In genomic region chr17:77649717-77650211, GRCh38 we compare ENCODE assay signal across 11 cellular contexts.
DNase-seq lines count a peak whose midpoint lies in the region; FAIRE-seq and TF ChIP-seq lines count a peak whose summit lies in the region.
"Had no signal": no experiment of that assay in that cellular context is flagged by ENCODE, and none has a peak within 500 bp of the region (broad histone marks: within the 10 kb centered on the region; RNA-seq: fewer than 3 reads in every experiment).

No MANE protein-coding gene starts in this region.

- H4K20me1 ChIP-seq in SK-N-SH (ENCODE audit: insufficient read depth) (no peaks in the 10 kb centered on the region), smooth muscle cell (ENCODE audit: low read depth) (no peaks in the 10 kb centered on the region)

- H3K4me1 ChIP-seq in A673 (ENCODE audit: insufficient read depth, low read length, poor library complexity, severe bottlenecking), result peaks cover 6% of the 10 kb centered on the region
- peaks cover 0 to 6% of the 10 kb centered on the region in 2 experiments; a peak in 1 of 4 replicates for H3K4me1 ChIP-seq in SK-N-SH (ENCODE audit: control insufficient read depth in 1 of 2, insufficient read depth in 2 of 2, low read depth in 1 of 2, low read length in 1 of 2)
- peaks cover 13% of the 10 kb centered on the region for H3K4me1 ChIP-seq in smooth muscle cell (ENCODE audit: low read depth)
- H3K4me1 ChIP-seq: SJCRH30 had no signal

- TF ChIP-seq RAD21 in SK-N-SH (IDR thresholded peaks at IDR 0.05; ENCODE audit: low read length), result peak; percentile 26; the same call in 1 of the 2 replicates

- H3K27me3 ChIP-seq in A673 (replicated peaks; ENCODE audit: insufficient read depth, low read depth, low read length, poor library complexity) (no peaks in the 10 kb centered on the region), SK-N-SH (ENCODE audit: insufficient read depth) (peaks cover 17% of the 10 kb centered on the region; the same call in 1 of the 2 replicates), smooth muscle cell (ENCODE audit: low read depth) (no peaks in the 10 kb centered on the region)

- no peaks in the 10 kb centered on the region for H3K36me3 ChIP-seq in A673 (ENCODE audit: insufficient read depth, low read length, poor library complexity, severe bottlenecking)
- H3K36me3 ChIP-seq in SK-N-SH (replicated peaks in 1 of 2; ENCODE audit: control insufficient read depth in 1 of 2, insufficient read depth in 2 of 2, low read length in 1 of 2), result no peaks in the 10 kb centered on the region
- H3K36me3 ChIP-seq in smooth muscle cell (ENCODE audit: low read depth), result no peaks in the 10 kb centered on the region
- H3K36me3 ChIP-seq: SJCRH30 had no signal

- H3K27ac ChIP-seq in A673 (ENCODE audit: low read depth, low read length, poor library complexity, severe bottlenecking), result no peak overlapping the region
- H3K27ac ChIP-seq in SK-N-SH (ENCODE audit: low read depth in 2 of 2, low read length in 1 of 2), result no peak overlapping the region
- H3K27ac ChIP-seq in smooth muscle cell (ENCODE audit: low read depth), result no peak overlapping the region
- H3K27ac ChIP-seq: SJCRH30 had no signal

- no peak for TF ChIP-seq POLR2A in H54 (IDR thresholded peaks at IDR 0.05; ENCODE audit: low read depth, low read length)

- POLR2A ChIA-PET in A673 (lab: Charles Lee; ENCODE audit: low non-redundant PET), result no interaction called here
- POLR2A ChIA-PET in SK-N-SH (lab: Yijun Ruan, JAX), result no interaction called here

- TF ChIP-seq CTCF in A673 (conservative IDR thresholded peaks at IDR 0.05; ENCODE audit: low read depth, low read length) (0 out of 2 replicates have a peak, but pooled peaks have one; percentile 18), GM13977 (IDR thresholded peaks at IDR 0.05; ENCODE audit: extremely low read depth, insufficient read depth, missing control alignments) (peak; percentile 20), SK-N-SH (IDR thresholded peaks at IDR 0.05) (0 out of 2 replicates have a peak, but pooled peaks have one; percentile 15), fibroblast of mammary gland (conservative IDR thresholded peaks at IDR 0.05; ENCODE audit: control insufficient read depth, insufficient read depth, low read depth, low read length) (no peak), smooth muscle cell (IDR thresholded peaks at IDR 0.05; ENCODE audit: borderline replicate concordance, insufficient read depth, poor library complexity, severe bottlenecking) (no peak)

- no peak overlapping the region for H3K4me3 ChIP-seq in A673 (ENCODE audit: low read depth, low read length, poor library complexity, severe bottlenecking)
- no peak overlapping the region for H3K4me3 ChIP-seq in SK-N-SH (ENCODE audit: low read depth in 2 of 2, low read length in 1 of 2)
- H3K4me3 ChIP-seq in fibroblast of mammary gland (ENCODE audit: control insufficient read depth, low read depth, low read length), result no peak overlapping the region
- no peak overlapping the region for H3K4me3 ChIP-seq in smooth muscle cell
- H3K4me3 ChIP-seq: SJCRH30 had no signal

- no peak overlapping the region for H3K9ac ChIP-seq in SK-N-SH
- no peak overlapping the region for H3K9ac ChIP-seq in smooth muscle cell (ENCODE audit: low read depth)

- intact Hi-C loops in A673 (cut with micrococcal nuclease; ENCODE audit: unreplicated experiment), result no loop called here

- 45% methylated on average over 8 of the region's 8 CpGs for WGBS in SK-N-SH (ENCODE audit: low lambda C conversion rate)
- 76% methylated on average over 8 of the region's 8 CpGs for WGBS in smooth muscle cell (ENCODE audit: low lambda C conversion rate)

- no peaks in the 10 kb centered on the region for H3K79me2 ChIP-seq in SK-N-SH (ENCODE audit: insufficient read depth)
- no peaks in the 10 kb centered on the region for H3K79me2 ChIP-seq in smooth muscle cell (ENCODE audit: low read depth)

- BruUV-seq in A673 (replicated peaks; lab: Mats Ljungman, UMichigan), result no TSS peak

- CTCF ChIA-PET in A673 (lab: Charles Lee), result interaction anchor here (0.6 kb wide), 1 partner anchor 143 kb away, joined by 5 read pairs; no protein-coding TSS in a partner anchor
- CTCF ChIA-PET in SK-N-SH (lab: Yijun Ruan, JAX), result interaction anchor here (0.7 to 1.3 kb wide), 4 partner anchors 10 to 365 kb away, joined by 3 to 4 read pairs (median 4); no protein-coding TSS in a partner anchor

- FAIRE-seq in H54 (lab: Jason Lieb, UNC), result no peak

- in situ Hi-C loops in GM13977 (cut with MboI; ENCODE audit: low pct_unique_long_range_greater_than_20kb, low sequenced_read_pairs, unreplicated experiment), result no loop called here

- H3K4me2 ChIP-seq in SK-N-SH (no peak overlapping the region), smooth muscle cell (no peak overlapping the region)

- DNase-seq in A673 (ENCODE audit: low spot score) (peak; percentile 15), GM13977 (ENCODE audit: low spot score) (peak; percentile 38), SK-N-SH (no peak), fibroblast of mammary gland (ENCODE audit: low read depth) (peak; percentile 42), H54 (ENCODE audit: insufficient read length, low spot score) (no peak), smooth muscle cell (lab: John Stamatoyannopoulos, UW; ENCODE audit: unreplicated experiment) (no peak), anterior cingulate cortex (lab: John Stamatoyannopoulos, UW) (no peak), NCI-H187 (lab: John Stamatoyannopoulos, UW) (no peak)
- DNase-seq: amygdala, immature natural killer cell had no signal

- H3F3A ChIP-seq in SK-N-SH (replicated peaks; ENCODE audit: insufficient read depth) (no peaks in the 10 kb centered on the region), smooth muscle cell (ENCODE audit: low read depth) (no peaks in the 10 kb centered on the region)

- H3K9me3 ChIP-seq in A673 (ENCODE audit: low read depth, low read length, poor library complexity, severe bottlenecking) (no peaks in the 10 kb centered on the region), SK-N-SH (no peaks in the 10 kb centered on the region), smooth muscle cell (replicated peaks; ENCODE audit: low read depth) (no peaks in the 10 kb centered on the region)
- H3K9me3 ChIP-seq: SJCRH30 had no signal

- no peak for TF ChIP-seq EP300 in SK-N-SH (IDR thresholded peaks at IDR 0.05; ENCODE audit: borderline replicate concordance in 1 of 2, low read depth in 1 of 2, low read length in 1 of 2)

- no peaks in the 10 kb centered on the region for H3K9me2 ChIP-seq in SK-N-SH

- H2AFZ ChIP-seq in SK-N-SH (ENCODE audit: low read depth) (no peak overlapping the region), smooth muscle cell (ENCODE audit: low read depth) (no peak overlapping the region)

TF ChIP-seq in SK-N-SH, 30 proteins besides CTCF, POLR2A, EP300 and RAD21:
- TF ChIP-seq ELF1 (IDR thresholded peaks at IDR 0.05), result no peak
- peak; percentile 52; the same call in 1 of the 2 replicates for TF ChIP-seq USF1 (IDR thresholded peaks at IDR 0.05; ENCODE audit: borderline replicate concordance, low read depth)

Comparison
In these comparisons a context has a peak if more than half of its experiments do, and no peak if none do; other contexts are left out.
1. DNase-seq: peak in A673 (single experiment), GM13977 (single experiment) and fibroblast of mammary gland (single experiment); none in SK-N-SH (single experiment), H54 (single experiment), smooth muscle cell (single experiment), anterior cingulate cortex (0 of 58) and NCI-H187 (0 of 2).
2. CTCF ChIP-seq: peak in A673 (single experiment), GM13977 (single experiment) and SK-N-SH (single experiment); none in fibroblast of mammary gland (single experiment) and smooth muscle cell (single experiment).